8 cellular contexts compared by ENCODE assay signal in genomic region chr4:168830777-168831512, GRCh38.
DNase-seq lines count a peak whose midpoint lies in the region; ATAC-seq, FAIRE-seq and TF ChIP-seq lines count a peak whose summit lies in the region.

No MANE protein-coding gene starts in this region.

- no peaks in the 10 kb centered on the region for H3K79me2 ChIP-seq in OCI-LY7 (ENCODE audit: insufficient read depth, low read depth, low read length)

- H3K27ac ChIP-seq in OCI-LY7 (ENCODE audit: low read depth, low read length, poor library complexity, severe bottlenecking): no peak overlapping the region
- peak overlapping the region; percentile 99 for H3K27ac ChIP-seq in rectal smooth muscle tissue (ENCODE audit: low read depth, low read length)
- H3K27ac ChIP-seq in effector memory CD4-positive, alpha-beta T cell (ENCODE audit: insufficient read depth, low read length, poor library complexity, severe bottlenecking): no peak overlapping the region

- H3K9me3 ChIP-seq in OCI-LY7 (ENCODE audit: low read length): no peaks in the 10 kb centered on the region
- no peaks in the 10 kb centered on the region for H3K9me3 ChIP-seq in effector memory CD4-positive, alpha-beta T cell (ENCODE audit: control insufficient read depth, low read length)

- H3K36me3 Mint-ChIP-seq in endothelial cell (ENCODE audit: low read depth, unreplicated experiment): no peaks in the 10 kb centered on the region

- no peaks in the 10 kb centered on the region for H3K36me3 ChIP-seq in OCI-LY7 (ENCODE audit: insufficient read depth, low read length)
- H3K36me3 ChIP-seq in rectal smooth muscle tissue (ENCODE audit: control insufficient read depth, insufficient read depth, low read length): no peaks in the 10 kb centered on the region
- H3K36me3 ChIP-seq in effector memory CD4-positive, alpha-beta T cell (ENCODE audit: control insufficient read depth, insufficient read depth, low read length): no peaks in the 10 kb centered on the region

- peaks cover 6% of the 10 kb centered on the region for H3K27me3 Mint-ChIP-seq in endothelial cell (ENCODE audit: unreplicated experiment)

- intact Hi-C loops in OCI-LY7 (cut with micrococcal nuclease; ENCODE audit: unreplicated experiment): no loop called here

- peak overlapping the region; percentile 79 for H3K27ac Mint-ChIP-seq in endothelial cell (ENCODE audit: unreplicated experiment)

- no peak for TF ChIP-seq POLR2A in GM12891 (IDR thresholded peaks at IDR 0.05; ENCODE audit: low read depth, low read length)

- no peaks in the 10 kb centered on the region for H3K27me3 ChIP-seq in rectal smooth muscle tissue (ENCODE audit: control insufficient read depth, insufficient read depth, low read length)
- peaks cover 23% of the 10 kb centered on the region for H3K27me3 ChIP-seq in effector memory CD4-positive, alpha-beta T cell (replicated peaks; ENCODE audit: control insufficient read depth, insufficient read depth, low read length, poor library complexity, severe bottlenecking)

- peak overlapping the region; percentile 93 for H3K4me3 Mint-ChIP-seq in endothelial cell (ENCODE audit: unreplicated experiment)

- H3K9me3 Mint-ChIP-seq in endothelial cell (ENCODE audit: unreplicated experiment): no peaks in the 10 kb centered on the region

- FAIRE-seq in GM12891 (lab: Jason Lieb, UNC): no peak

- no peak overlapping the region for H3K4me3 ChIP-seq in OCI-LY7 (ENCODE audit: low read depth, low read length, poor library complexity, severe bottlenecking)
- H3K4me3 ChIP-seq in rectal smooth muscle tissue (ENCODE audit: low read length): peak overlapping the region; percentile 90
- no peak overlapping the region for H3K4me3 ChIP-seq in effector memory CD4-positive, alpha-beta T cell (ENCODE audit: insufficient read depth, low read depth, low read length, poor library complexity, severe bottlenecking)

- no peaks in the 10 kb centered on the region for H4K20me1 ChIP-seq in OCI-LY7 (ENCODE audit: insufficient read depth, low read length)

- no TSS peak for BruUV-seq in OCI-LY7 (replicated peaks; lab: Mats Ljungman, UMichigan)

- H3K4me1 ChIP-seq in OCI-LY7 (ENCODE audit: insufficient read depth, low read length, poor library complexity, severe bottlenecking) (no peaks in the 10 kb centered on the region), rectal smooth muscle tissue (ENCODE audit: control insufficient read depth, insufficient read depth, low read length) (peaks cover 14% of the 10 kb centered on the region)
- peaks cover 5% of the 10 kb centered on the region for H3K4me1 ChIP-seq in effector memory CD4-positive, alpha-beta T cell (ENCODE audit: control insufficient read depth, insufficient read depth, low read length, poor library complexity, severe bottlenecking)

- POLR2A ChIA-PET in OCI-LY7 (lab: Charles Lee): interaction anchor here (0.9 to 1.6 kb wide), 3 partner anchors 11 to 21 kb away, joined by 3 to 5 read pairs (median 4); no protein-coding TSS in a partner anchor

- H2AFZ ChIP-seq in OCI-LY7 (ENCODE audit: low read length): peak overlapping the region; percentile 69; the same call in 1 of the 2 replicates

- H3K9me2 ChIP-seq in OCI-LY7 (ENCODE audit: insufficient read depth, low read length): no peaks in the 10 kb centered on the region

- CTCF ChIA-PET in OCI-LY7 (lab: Charles Lee; ENCODE audit: unreplicated experiment): no interaction called here

- H3K4me2 ChIP-seq in OCI-LY7 (ENCODE audit: low read length): peak overlapping the region; percentile 90

- TF ChIP-seq CTCF in OCI-LY7 (conservative IDR thresholded peaks at IDR 0.05; ENCODE audit: low read length): no peak
- TF ChIP-seq CTCF in endothelial cell (IDR thresholded peaks at IDR 0.05; ENCODE audit: unreplicated experiment): no peak

- H3K9ac ChIP-seq in rectal smooth muscle tissue (ENCODE audit: low read length): no peak overlapping the region

- ATAC-seq in HG03521 (IDR thresholded peaks at IDR 0.05; ENCODE audit: unreplicated experiment): no peak

- H3K4me1 Mint-ChIP-seq in endothelial cell (ENCODE audit: unreplicated experiment): peaks cover 4% of the 10 kb centered on the region

- DNase-seq in GM12891 (ENCODE audit: insufficient read length, low spot score): no peak
- no peak for DNase-seq in OCI-LY7 (ENCODE audit: low spot score)
- DNase-seq in endothelial cell (ENCODE audit: low spot score): no peak
- DNase-seq in effector memory CD4-positive, alpha-beta T cell: no peak
- DNase-seq in activated gamma-delta T cell (lab: John Stamatoyannopoulos, UW): no peak
- DNase-seq in UCSD-AML1 (lab: John Stamatoyannopoulos, UW; ENCODE audit: unreplicated experiment): no peak

TF ChIP-seq in GM12891, 5 proteins besides CTCF, POLR2A, EP300 and RAD21:
- TF ChIP-seq POLR2AphosphoS5 (IDR thresholded peaks at IDR 0.05; ENCODE audit: low read depth, low read length) (no peak), POU2F2 (IDR thresholded peaks at IDR 0.05; ENCODE audit: low read depth, low read length) (no peak), PAX5 (IDR thresholded peaks at IDR 0.05; ENCODE audit: insufficient read depth, low read length, severe bottlenecking) (no peak), SPI1 (IDR thresholded peaks at IDR 0.05; ENCODE audit: low read depth, low read length) (0 out of 2 replicates have a peak, but pooled peaks have one; percentile 6), TAF1 (IDR thresholded peaks at IDR 0.05; ENCODE audit: low read depth, low read length) (no peak)
TF ChIP-seq in GM12891: peak in this region for 1.
